Comparison of ENCODE assay signal across 18 cellular contexts in the genomic region with DNA sequence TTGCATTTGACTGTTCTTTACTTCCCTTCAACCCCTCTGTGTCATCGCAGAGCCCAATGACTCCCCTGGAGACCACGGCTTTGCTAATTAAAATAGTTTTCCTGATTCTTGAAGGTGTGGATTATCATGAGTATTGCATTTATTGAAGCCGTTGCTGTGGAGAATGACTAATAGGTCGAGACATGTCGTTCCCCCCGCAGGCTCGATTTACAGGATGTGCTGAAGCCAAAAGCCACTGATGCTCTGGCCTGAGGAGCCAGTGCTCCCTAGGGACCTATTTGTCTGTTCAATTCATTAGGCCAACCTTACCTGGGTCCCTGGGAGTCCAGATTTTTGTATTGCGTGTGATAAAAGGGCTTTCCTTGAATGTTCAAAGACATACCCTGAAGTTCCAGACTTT.
A peak's percentile ranks its signal among the peaks of the same experiment; 100 is the strongest.
DNase-seq lines count a peak whose midpoint lies in the region; ATAC-seq, FAIRE-seq and TF ChIP-seq lines count a peak whose summit lies in the region.
"Had no signal": no experiment of that assay in that cellular context is flagged by ENCODE, and none has a peak within 500 bp of the region (broad histone marks: within the 10 kb centered on the region; RNA-seq: fewer than 3 reads in every experiment).

No MANE protein-coding gene starts in this region.

- dilution Hi-C loops in mammary epithelial cell (cut with HindIII; ENCODE audit: low sequenced_read_pairs), result no loop called here

- H3K4me1 ChIP-seq in mammary epithelial cell (ENCODE audit: insufficient read depth, low read length) (no peaks in the 10 kb centered on the region), breast epithelium (no peaks in the 10 kb centered on the region)
- H3K4me1 ChIP-seq: HAP-1 had no signal

- no peak overlapping the region for H3K27ac ChIP-seq in mammary epithelial cell (ENCODE audit: insufficient read depth, low read depth, low read length)
- H3K27ac ChIP-seq in breast epithelium, result no peak overlapping the region
- H3K27ac ChIP-seq: 22Rv1; BLaER1 treated with 17β-estradiol and CSF1 and Interleukin-3, amounts not matched to agents 10 nM and 100 nM; HL-60 had no signal

- H3K9ac ChIP-seq in mammary epithelial cell (ENCODE audit: insufficient read depth, low read length), result no peak overlapping the region
- H3K9ac ChIP-seq: BLaER1 treated with 17β-estradiol and CSF1 and Interleukin-3, amounts not matched to agents 10 nM and 100 nM had no signal

- no peaks in the 10 kb centered on the region for H3K36me3 ChIP-seq in mammary epithelial cell (ENCODE audit: insufficient read depth, low read length)
- H3K36me3 ChIP-seq in breast epithelium, result no peaks in the 10 kb centered on the region
- H3K36me3 ChIP-seq: BLaER1 treated with 17β-estradiol and CSF1 and Interleukin-3, amounts not matched to agents 10 nM and 100 nM; HAP-1 had no signal

- peak; percentile 11 for DNase-seq in mammary epithelial cell
- DNase-seq in breast epithelium (ENCODE audit: low spot score in 2 of 2), result no peak
- DNase-seq in M059J (ENCODE audit: low read depth), result peak; percentile 24
- peak; percentile 43 for DNase-seq in SW480 (ENCODE audit: low spot score)
- peak; percentile 81 for DNase-seq in urothelium cell line (ENCODE audit: low spot score)
- DNase-seq in iPS-NIHi11 (ENCODE audit: low spot score), result no peak
- DNase-seq: CD4-positive, CD25-positive, alpha-beta regulatory T cell; DMS53; HFFc6 had no signal

- H3K4me2 ChIP-seq in mammary epithelial cell (ENCODE audit: insufficient read depth, low read depth, low read length), result no peak overlapping the region
- H3K4me2 ChIP-seq: BLaER1 treated with 17β-estradiol and CSF1 and Interleukin-3, amounts not matched to agents 10 nM and 100 nM had no signal

- H4K20me1 ChIP-seq in mammary epithelial cell (ENCODE audit: insufficient read depth, low read length), result no peaks in the 10 kb centered on the region
- H4K20me1 ChIP-seq: BLaER1 treated with 17β-estradiol and CSF1 and Interleukin-3, amounts not matched to agents 10 nM and 100 nM had no signal

- no peaks in the 10 kb centered on the region for H3K79me2 ChIP-seq in mammary epithelial cell (ENCODE audit: insufficient read depth, low read length)

- BruUV-seq in mammary epithelial cell (replicated peaks; lab: Mats Ljungman, UMichigan), result no TSS peak

- TF ChIP-seq CTCF in mammary epithelial cell (conservative IDR thresholded peaks at IDR 0.05 in 1 of 2, IDR thresholded peaks at IDR 0.05 in 1 of 2; ENCODE audit: extremely low read depth in 1 of 2, insufficient read depth in 1 of 2, low read depth in 1 of 2, low read length in 2 of 2) (no peak), breast epithelium (IDR thresholded peaks at IDR 0.05) (no peak)

- no peak overlapping the region for H2AFZ ChIP-seq in mammary epithelial cell (ENCODE audit: low read depth, low read length)

- 46% methylated on average over 8 of the region's 8 CpGs for WGBS in mammary epithelial cell (ENCODE audit: low coverage, missing lambda C conversion rate)

- FAIRE-seq in urothelium cell line (lab: Jason Lieb, UNC), result no peak
- FAIRE-seq: GM12891, GM19239, H1 had no signal

- intact Hi-C loops in mammary epithelial cell (cut with micrococcal nuclease) (no loop called here), breast epithelium (cut with DNase I; ENCODE audit: low total_unique reads) (no loop called here)

- CTCF ChIA-PET in mammary epithelial cell (lab: Charles Lee; ENCODE audit: low non-redundant PET), result no interaction called here

- in situ Hi-C loops in mammary epithelial cell (cut with MboI; ENCODE audit: low sequenced_read_pairs in 2 of 2), result no loop called here

- ATAC-seq in GM21529 (IDR thresholded peaks at IDR 0.05; ENCODE audit: unreplicated experiment), result no peak
- ATAC-seq in HG03025 (IDR thresholded peaks at IDR 0.05; ENCODE audit: low FRiP score, unreplicated experiment), result no peak

- H3K9me3 ChIP-seq in mammary epithelial cell (replicated peaks; ENCODE audit: insufficient read depth, low read length), result peaks cover 2% of the 10 kb centered on the region
- no peaks in the 10 kb centered on the region for H3K9me3 ChIP-seq in breast epithelium
- H3K9me3 ChIP-seq: BLaER1 treated with 17β-estradiol and CSF1 and Interleukin-3, amounts not matched to agents 10 nM and 100 nM; HAP-1 had no signal

- H3K27me3 ChIP-seq in mammary epithelial cell (ENCODE audit: insufficient read depth, low read length), result no peaks in the 10 kb centered on the region
- H3K27me3 ChIP-seq in breast epithelium, result peaks cover 0 to 6% of the 10 kb centered on the region in 2 donors
- H3K27me3 ChIP-seq: BLaER1 treated with 17β-estradiol and CSF1 and Interleukin-3, amounts not matched to agents 10 nM and 100 nM had no signal

- no peak for TF ChIP-seq POLR2A in breast epithelium (IDR thresholded peaks at IDR 0.05)

- H3K4me3 ChIP-seq in mammary epithelial cell (replicated peaks in 1 of 3; ENCODE audit: insufficient read depth in 1 of 3, low read depth in 2 of 3, low read length in 3 of 3) (no peak overlapping the region), breast epithelium (no peak overlapping the region)
- H3K4me3 ChIP-seq: BLaER1 treated with 17β-estradiol and CSF1 and Interleukin-3, amounts not matched to agents 10 nM and 100 nM; HAP-1 had no signal

Comparison
In these comparisons a context has a peak if more than half of its experiments do, and no peak if none do; other contexts are left out.
1. DNase-seq: peak in mammary epithelial cell (single experiment), M059J (single experiment), SW480 (single experiment) and urothelium cell line (single experiment); none in breast epithelium (0 of 2) and iPS-NIHi11 (single experiment).